ENCODE assay signal across 17 cellular contexts in genomic region chr5:149413477-149414210, GRCh38. TPM values are rescaled to one million over a fixed set of nuclear protein-coding genes. Genes with fewer than 3 reads are reported as not detected.
DNase-seq lines count a peak whose midpoint lies in the region; TF ChIP-seq lines count a peak whose summit lies in the region.
"Had no signal": no experiment of that assay in that cellular context is flagged by ENCODE, and none has a peak within 500 bp of the region (broad histone marks: within the 10 kb centered on the region; RNA-seq: fewer than 3 reads in every experiment).

No MANE protein-coding gene starts in this region.

- peaks cover 69% of the 10 kb centered on the region for H3K36me3 ChIP-seq in brain microvascular endothelial cell (replicated peaks)
- peaks cover 20 to 37% of the 10 kb centered on the region in 2 donors for H3K36me3 ChIP-seq in muscle layer of duodenum (ENCODE audit: control insufficient read depth in 1 of 2, insufficient read depth in 2 of 2, low read length in 2 of 2)
- peaks cover 86 to 88% of the 10 kb centered on the region in 2 donors for H3K36me3 ChIP-seq in stomach smooth muscle (ENCODE audit: control insufficient read depth in 2 of 2, insufficient read depth in 2 of 2, low read length in 2 of 2)

- in situ Hi-C loops in brain microvascular endothelial cell (cut with HindIII; ENCODE audit: low pct_ligation_motif_present, low sequenced_read_pairs) = no loop called here

- no peak for TF ChIP-seq CTCF in AG10803 (conservative IDR thresholded peaks at IDR 0.05; ENCODE audit: low read length)
- TF ChIP-seq CTCF in brain microvascular endothelial cell (IDR thresholded peaks at IDR 0.05; ENCODE audit: low read depth, low read length, missing control alignments) = no peak

- H3K4me3 ChIP-seq in AG10803 (ENCODE audit: low read length) (peak overlapping the region; percentile 99), brain microvascular endothelial cell (ENCODE audit: low read depth, low read length) (no peak overlapping the region), muscle layer of duodenum (ENCODE audit: low read depth in 1 of 2, low read length in 2 of 2) (peak overlapping the region; percentile 34 to 76), stomach smooth muscle (ENCODE audit: low read length in 2 of 2) (peak overlapping the region; percentile 93 to 100)

- H3K4me1 ChIP-seq in muscle layer of duodenum (ENCODE audit: control insufficient read depth in 1 of 2, insufficient read depth in 2 of 2, low read length in 2 of 2) = peaks cover 0 to 41% of the 10 kb centered on the region in 2 donors
- peaks cover 67% of the 10 kb centered on the region for H3K4me1 ChIP-seq in stomach smooth muscle (ENCODE audit: control insufficient read depth, insufficient read depth, low read length)

- DNase-seq in AG10803 (ENCODE audit: low read depth) (no peak), brain microvascular endothelial cell (no peak), GM19238 (ENCODE audit: insufficient read length, low spot score) (no peak), occipital lobe (lab: John Stamatoyannopoulos, UW) (no peak), COR-L47 (lab: John Stamatoyannopoulos, UW) (no peak), NCI-H2227 (lab: John Stamatoyannopoulos, UW; ENCODE audit: unreplicated experiment) (no peak)
- DNase-seq: activated CD8-positive, alpha-beta T cell treated with anti-CD3 and anti-CD28 coated beads for 36 hours; activated naive CD8-positive, alpha-beta T cell treated with anti-CD3 and anti-CD28 coated beads, Interleukin-2, amount 50 U/mL, for 24 hours; GF-D8; KBM-7; NCI-H1092 treated with DMSO at 0.1 percent for 48 hours; NK-92 treated with Interleukin-12 subunit alpha and Interleukin-12 subunit beta, amount 100 ng/mL, for 24 hours; stimulated activated naive B cell treated with anti-CD40 and anti-IgM and Interleukin-4, amounts not matched to agents 10 μg/mL and 1 μg/mL and 100 μg/mL, for 72 hours had no signal

- H3K9ac ChIP-seq in stomach smooth muscle (ENCODE audit: low read length in 2 of 2) = peak overlapping the region; percentile 100

- H3K9me3 ChIP-seq in muscle layer of duodenum (ENCODE audit: control insufficient read depth in 1 of 2, low read length in 2 of 2) = no peaks in the 10 kb centered on the region
- no peaks in the 10 kb centered on the region for H3K9me3 ChIP-seq in stomach smooth muscle (ENCODE audit: control insufficient read depth in 2 of 2, low read length in 2 of 2)

- H3K27me3 ChIP-seq in brain microvascular endothelial cell (replicated peaks) (no peaks in the 10 kb centered on the region), muscle layer of duodenum (ENCODE audit: low read depth, low read length) (no peaks in the 10 kb centered on the region), stomach smooth muscle (ENCODE audit: control insufficient read depth in 1 of 2, insufficient read depth in 2 of 2, low read length in 2 of 2) (no peaks in the 10 kb centered on the region)

- peak overlapping the region; percentile 78 for H3K27ac ChIP-seq in brain microvascular endothelial cell
- H3K27ac ChIP-seq in muscle layer of duodenum (ENCODE audit: low read length) = peak overlapping the region; percentile 87
- peak overlapping the region; percentile 100 for H3K27ac ChIP-seq in stomach smooth muscle (ENCODE audit: low read length)

RNA-seq across cellular contexts. Expression of gene IL17B, which starts 34.6 kb away (rescaled TPM):
- not detected for total RNA-seq in occipital lobe
- total RNA-seq: activated CD8-positive, alpha-beta T cell treated with anti-CD3 and anti-CD28 coated beads for 36 hours; endothelial cell of umbilical vein; WTC11 had no signal

RNA-seq across cellular contexts. Expression of gene PCYOX1L, which starts 55.8 kb away (rescaled TPM):
- total RNA-seq in occipital lobe = 11.9 TPM
